In genomic region chr1:109151146-109151545, GRCh38 we compare ENCODE assay signal across 8 cellular contexts. TPM values are rescaled to one million over a fixed set of nuclear protein-coding genes. Genes with fewer than 3 reads are reported as not detected.
A peak's percentile ranks its signal among the peaks of the same experiment; 100 is the strongest.
DNase-seq lines count a peak whose midpoint lies in the region; ATAC-seq and TF ChIP-seq lines count a peak whose summit lies in the region.

No MANE protein-coding gene starts in this region.

- intact Hi-C loops in left cardiac atrium (cut with DNase I), result no loop called here

- no peaks in the 10 kb centered on the region for H3K27me3 ChIP-seq in H7 (ENCODE audit: control insufficient read depth, insufficient read depth, low read length)

- no peaks in the 10 kb centered on the region for H3K36me3 ChIP-seq in H7 (replicated peaks; ENCODE audit: control insufficient read depth, insufficient read depth, low read length)

- ATAC-seq in left cardiac atrium, result peak; percentile 78 to 95

- H3K27ac ChIP-seq in VCaP, result peak overlapping the region; percentile 98

- DNase-seq in H7, result peak; percentile 69
- peak; percentile 32 for DNase-seq in left cardiac atrium
- DNase-seq in renal cortical epithelial cell (ENCODE audit: low read depth), result peak; percentile 78
- no peak for DNase-seq in GF-D8 (lab: John Stamatoyannopoulos, UW)
- no peak for DNase-seq in middle frontal gyrus (ENCODE audit: extremely low spot score, low spot score)
- no peak for DNase-seq in activated CD8-positive, alpha-beta memory T cell treated with anti-CD3 and anti-CD28 coated beads, Interleukin-2, amount 50 U/mL, for 48 hours
- no peak for DNase-seq in NK-92 (lab: John Stamatoyannopoulos, UW; ENCODE audit: unreplicated experiment)

- no peak overlapping the region for H3K4me3 ChIP-seq in H7 (ENCODE audit: insufficient read depth, low read depth, low read length)

- TF ChIP-seq CTCF in VCaP (conservative IDR thresholded peaks at IDR 0.05), result no peak

RNA-seq across cellular contexts. Expression of gene ELAPOR1, which starts 37.2 kb away (rescaled TPM):
- total RNA-seq in H7 (2014; rRNA removed; shearing (Covaris generic)), result 0.07 and 0.10 TPM in 2 replicates
- total RNA-seq in left cardiac atrium (under 1 TPM; 0.21 to 0.39 TPM), renal cortical epithelial cell (0.17 and 0.99 TPM in 2 replicates)

Comparison
In these comparisons a context has a peak if more than half of its experiments do, and no peak if none do; other contexts are left out.
1. DNase-seq: peak in H7 (single experiment), left cardiac atrium (single experiment) and renal cortical epithelial cell (single experiment); none in GF-D8 (single experiment), middle frontal gyrus (single experiment), activated CD8-positive, alpha-beta memory T cell treated with anti-CD3 and anti-CD28 coated beads, Interleukin-2, amount 50 U/mL, for 48 hours (single experiment) and NK-92 (single experiment).